ENCODE assay signal across 28 cellular contexts in the genomic region with DNA sequence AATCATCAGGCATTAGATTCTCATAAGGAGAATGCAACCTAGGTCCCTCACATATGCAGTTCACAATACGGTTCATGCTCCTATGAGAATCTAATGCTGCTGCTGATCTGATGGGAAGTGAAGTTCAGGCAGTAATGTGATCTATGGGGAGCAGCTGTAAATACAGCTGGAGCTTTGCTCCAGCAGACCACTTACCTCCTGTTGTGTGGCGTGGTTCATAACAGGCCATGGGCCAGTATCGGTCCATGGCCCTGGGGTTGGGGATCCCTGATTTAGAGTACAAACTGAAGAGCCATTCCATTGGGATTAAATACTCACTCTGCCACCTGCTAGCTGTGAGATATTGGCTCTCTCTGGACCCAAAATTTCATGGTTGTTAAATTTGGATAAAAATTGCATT.
"Had no signal": no experiment of that assay in that cellular context is flagged by ENCODE, and none has a peak within 500 bp of the region (broad histone marks: within the 10 kb centered on the region; RNA-seq: fewer than 3 reads in every experiment).

No MANE protein-coding gene starts in this region.

- ATAC-seq: effector memory CD8-positive, alpha-beta T cell; esophagus mucosa; foreskin keratinocyte; gastrocnemius medialis; gastroesophageal sphincter; heart left ventricle; heart right ventricle had no signal

- H3K36me3 ChIP-seq: colonic mucosa, esophagus muscularis mucosa, esophagus squamous epithelium, gastrocnemius medialis, gastroesophageal sphincter, heart left ventricle, heart right ventricle had no signal

- H3K27ac ChIP-seq: colonic mucosa, coronary artery, dorsolateral prefrontal cortex, epithelial cell of prostate, esophagus muscularis mucosa, esophagus squamous epithelium, foreskin keratinocyte, gastrocnemius medialis, gastroesophageal sphincter, heart left ventricle, heart right ventricle had no signal

- DNase-seq: colonic mucosa; cortex of kidney; dermis blood vessel endothelial cell; dorsolateral prefrontal cortex; effector CD4-positive, alpha-beta T cell; effector CD8-positive, alpha-beta T cell; effector memory CD4-positive, alpha-beta T cell; effector memory CD8-positive, alpha-beta T cell; endodermal cell; erythroblast; esophagus squamous epithelium; foreskin fibroblast; foreskin keratinocyte; foreskin melanocyte; gastrocnemius medialis; glutamatergic neuron; head of caudate nucleus; heart left ventricle; heart right ventricle had no signal

- H3K9me3 ChIP-seq: colonic mucosa, esophagus muscularis mucosa, esophagus squamous epithelium, gastrocnemius medialis, gastroesophageal sphincter, heart left ventricle had no signal

- FAIRE-seq: colon, endometrium, endothelial cell of umbilical vein, frontal cortex had no signal

- H3K4me3 ChIP-seq: colonic mucosa, coronary artery, dorsolateral prefrontal cortex, esophagus muscularis mucosa, esophagus squamous epithelium, gastrocnemius medialis, gastroesophageal sphincter, heart left ventricle, heart right ventricle had no signal

- H3K27me3 ChIP-seq: colonic mucosa, esophagus muscularis mucosa, esophagus squamous epithelium, foreskin keratinocyte, gastrocnemius medialis, gastroesophageal sphincter, heart left ventricle, heart right ventricle had no signal

- H3K4me1 ChIP-seq: colonic mucosa, esophagus muscularis mucosa, foreskin keratinocyte, gastrocnemius medialis, gastroesophageal sphincter, heart left ventricle, heart right ventricle had no signal
